In the genomic region with DNA sequence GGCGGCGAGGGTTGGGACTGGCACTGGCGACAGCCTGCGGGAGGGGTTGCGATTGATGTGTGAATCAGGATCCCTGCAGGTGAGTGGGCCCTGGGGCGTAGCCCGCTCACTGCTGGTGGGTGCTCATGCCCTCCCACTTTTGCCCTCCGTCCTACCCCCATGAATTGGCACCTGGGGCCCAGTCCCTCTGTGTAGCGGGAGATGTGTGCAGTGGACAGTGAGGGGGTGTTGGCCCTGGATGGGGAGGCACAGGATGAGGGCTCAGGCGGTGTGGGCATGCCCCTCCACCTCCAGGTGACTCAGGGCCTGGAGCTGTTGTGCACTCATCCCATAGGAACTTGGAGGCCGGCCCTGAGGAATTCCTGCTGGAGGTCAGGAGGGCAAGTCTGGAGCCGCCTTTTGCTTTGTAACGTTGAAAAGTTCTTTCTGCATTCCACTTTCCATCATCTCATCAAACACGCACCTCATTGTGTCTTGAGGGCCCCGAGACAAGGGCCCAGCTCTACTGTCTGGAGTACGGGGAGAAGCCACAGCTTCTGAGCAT, we compare ENCODE assay signal across 11 cellular contexts. TPM values are rescaled to one million over a fixed set of nuclear protein-coding genes. Genes with fewer than 3 reads are reported as not detected.
DNase-seq lines count a peak whose midpoint lies in the region; FAIRE-seq and TF ChIP-seq lines count a peak whose summit lies in the region.
"Had no signal": no experiment of that assay in that cellular context is flagged by ENCODE, and none has a peak within 500 bp of the region (broad histone marks: within the 10 kb centered on the region; RNA-seq: fewer than 3 reads in every experiment).

No MANE protein-coding gene starts in this region.

- no peaks in the 10 kb centered on the region for H3K36me3 Mint-ChIP-seq in activated naive CD4-positive, alpha-beta T cell treated with anti-CD3 and anti-CD28 coated beads for 36 hours (ENCODE audit: low read depth)

- H3K27me3 Mint-ChIP-seq in activated naive CD4-positive, alpha-beta T cell treated with anti-CD3 and anti-CD28 coated beads for 36 hours (ENCODE audit: low read depth) = peaks cover 31% of the 10 kb centered on the region

- 11% methylated on average over 8 of the region's 16 CpGs for WGBS in SK-N-SH (ENCODE audit: low lambda C conversion rate)

- H3K79me2 ChIP-seq in SK-N-SH (ENCODE audit: insufficient read depth) = no peaks in the 10 kb centered on the region

- TF ChIP-seq CTCF in SK-N-SH (IDR thresholded peaks at IDR 0.05) (no peak), fibroblast of the aortic adventitia (IDR thresholded peaks at IDR 0.05; ENCODE audit: insufficient read depth, low read length) (no peak), GM13976 (IDR thresholded peaks at IDR 0.05; ENCODE audit: borderline replicate concordance, control extremely low read depth, extremely low read depth, insufficient read depth, missing control alignments) (no peak)

- intact Hi-C loops in activated naive CD4-positive, alpha-beta T cell treated with anti-CD3 and anti-CD28 coated beads for 36 hours (cut with micrococcal nuclease) = loop anchor here (10.0 kb wide), 1 partner anchor 178 kb away; no protein-coding TSS in a partner anchor

- H3K9me3 Mint-ChIP-seq in activated naive CD4-positive, alpha-beta T cell treated with anti-CD3 and anti-CD28 coated beads for 36 hours = no peaks in the 10 kb centered on the region

- no peak overlapping the region for H2AFZ ChIP-seq in SK-N-SH (ENCODE audit: low read depth)

- no peaks in the 10 kb centered on the region for H3K36me3 ChIP-seq in SK-N-SH (replicated peaks in 1 of 2; ENCODE audit: control insufficient read depth in 1 of 2, insufficient read depth in 2 of 2, low read length in 1 of 2)

- no peak overlapping the region for H3K27ac Mint-ChIP-seq in activated naive CD4-positive, alpha-beta T cell treated with anti-CD3 and anti-CD28 coated beads for 36 hours

- H3K4me1 Mint-ChIP-seq in activated naive CD4-positive, alpha-beta T cell treated with anti-CD3 and anti-CD28 coated beads for 36 hours (ENCODE audit: low read depth) = peaks cover 18% of the 10 kb centered on the region

- peak in 1 of 2 experiments; percentile 81; a peak in 1 of 4 replicates for TF ChIP-seq EP300 in SK-N-SH (IDR thresholded peaks at IDR 0.05; ENCODE audit: borderline replicate concordance in 1 of 2, low read depth in 1 of 2, low read length in 1 of 2)

- no peaks in the 10 kb centered on the region for H3K9me2 ChIP-seq in SK-N-SH

- H3F3A ChIP-seq in SK-N-SH (replicated peaks; ENCODE audit: insufficient read depth) = peaks cover 27% of the 10 kb centered on the region

- peaks cover 40 to 58% of the 10 kb centered on the region in 2 experiments; a peak in 3 of 4 replicates for H3K4me1 ChIP-seq in SK-N-SH (ENCODE audit: control insufficient read depth in 1 of 2, insufficient read depth in 2 of 2, low read depth in 1 of 2, low read length in 1 of 2)

- CTCF ChIA-PET in SK-N-SH (lab: Yijun Ruan, JAX) = interaction anchor here (0.9 to 9.4 kb wide), 7 partner anchors 15 to 235 kb away, joined by 3 to 110 read pairs (median 3); no protein-coding TSS in a partner anchor
- CTCF ChIA-PET in activated naive CD4-positive, alpha-beta T cell treated with anti-CD3 and anti-CD28 coated beads for 36 hours (lab: Charles Lee) = no interaction called here

- POLR2A ChIA-PET in SK-N-SH (lab: Yijun Ruan, JAX) = no interaction called here

- in situ Hi-C loops in GM13976 (cut with MboI; ENCODE audit: low sequenced_read_pairs, unreplicated experiment) = no loop called here

- TF ChIP-seq RAD21 in SK-N-SH (IDR thresholded peaks at IDR 0.05; ENCODE audit: low read length) = no peak

- peak overlapping the region; percentile 77 for H3K4me2 ChIP-seq in SK-N-SH

- no peaks in the 10 kb centered on the region for H3K27me3 ChIP-seq in SK-N-SH (ENCODE audit: insufficient read depth)

- H3K4me3 ChIP-seq in SK-N-SH (ENCODE audit: low read depth in 2 of 2, low read length in 1 of 2) (peak overlapping the region in 1 of 2 experiments; percentile 38; a peak in 1 of 4 replicates), fibroblast of the aortic adventitia (ENCODE audit: low read depth, low read length) (peak overlapping the region; percentile 40)

- no peaks in the 10 kb centered on the region for H3K9me3 ChIP-seq in SK-N-SH

- no peaks in the 10 kb centered on the region for H4K20me1 ChIP-seq in SK-N-SH (ENCODE audit: insufficient read depth)

- peak; percentile 94 for FAIRE-seq in G401.6 (lab: Jason Lieb, UNC)

- no peak overlapping the region for H3K4me3 Mint-ChIP-seq in activated naive CD4-positive, alpha-beta T cell treated with anti-CD3 and anti-CD28 coated beads for 36 hours

- peak overlapping the region; percentile 74 for H3K9ac ChIP-seq in SK-N-SH

- DNase-seq in SK-N-SH (peak; percentile 46), fibroblast of the aortic adventitia (ENCODE audit: low read depth) (peak; percentile 91), renal cortical epithelial cell (ENCODE audit: low read depth) (peak; percentile 90), GM13976 (ENCODE audit: low spot score) (no peak), NCI-H526 treated with DMSO at 0.1 percent for 48 hours (lab: John Stamatoyannopoulos, UW) (no peak), NCI-H1048 (lab: John Stamatoyannopoulos, UW) (no peak)
- no peak for DNase-seq in activated naive CD4-positive, alpha-beta T cell treated with anti-CD3 and anti-CD28 coated beads for 36 hours
- DNase-seq: activated CD4-positive, CD25-positive, alpha-beta regulatory T cell; NCI-H1417 treated with DMSO at 0.1 percent for 48 hours had no signal

- H3K27ac ChIP-seq in SK-N-SH (ENCODE audit: low read depth in 2 of 2, low read length in 1 of 2) = peak overlapping the region; percentile 87 to 96

TF ChIP-seq in SK-N-SH, 30 proteins besides CTCF, POLR2A, EP300 and RAD21 (continues in another document):
- TF ChIP-seq TAF1 (IDR thresholded peaks at IDR 0.05; ENCODE audit: borderline replicate concordance, low read depth, low read length) (no peak), YY1 (IDR thresholded peaks at IDR 0.05; ENCODE audit: low read depth) (no peak), SMC3 (IDR thresholded peaks at IDR 0.05; ENCODE audit: low read depth, low read length) (no peak), JUND (IDR thresholded peaks at IDR 0.05) (peak; percentile 92), NRF1 (IDR thresholded peaks at IDR 0.05; ENCODE audit: low read depth, low read length) (no peak), MEF2A (IDR thresholded peaks at IDR 0.05; ENCODE audit: borderline replicate concordance, low read depth) (no peak; the same call in 1 of the 2 replicates), RCOR1 (IDR thresholded peaks at IDR 0.05; ENCODE audit: low read length) (no peak), SIN3A (IDR thresholded peaks at IDR 0.05; ENCODE audit: borderline replicate concordance, low read depth, low read length) (no peak), FOXM1 (IDR thresholded peaks at IDR 0.05; ENCODE audit: low read depth) (peak; percentile 15; the same call in 1 of the 2 replicates), POLR2AphosphoS5 (IDR thresholded peaks at IDR 0.05; ENCODE audit: low read depth, low read length) (peak; percentile 58; the same call in 1 of the 2 replicates), FOXJ3 (CRISPR knock-in tag; IDR thresholded peaks at IDR 0.05) (no peak), FOSL2 (IDR thresholded peaks at IDR 0.05; ENCODE audit: borderline replicate concordance, low read depth) (peak; percentile 97)
- TF ChIP-seq, protein P1, sequence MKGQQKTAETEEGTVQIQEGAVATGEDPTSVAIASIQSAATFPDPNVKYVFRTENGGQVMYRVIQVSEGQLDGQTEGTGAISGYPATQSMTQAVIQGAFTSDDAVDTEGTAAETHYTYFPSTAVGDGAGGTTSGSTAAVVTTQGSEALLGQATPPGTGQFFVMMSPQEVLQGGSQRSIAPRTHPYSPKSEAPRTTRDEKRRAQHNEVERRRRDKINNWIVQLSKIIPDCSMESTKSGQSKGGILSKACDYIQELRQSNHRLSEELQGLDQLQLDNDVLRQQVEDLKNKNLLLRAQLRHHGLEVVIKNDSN (IDR thresholded peaks at IDR 0.05; ENCODE audit: borderline replicate concordance, low read depth) = no peak

RNA-seq across cellular contexts. Expression of a gene that starts 3.0 kb away (rescaled TPM):
- polyA plus RNA-seq in SK-N-SH (2012; rRNA removed) = 1.2 and 1.7 TPM in 2 replicates
- 0.68 and 1.3 TPM in 2 replicates for polyA plus RNA-seq in SK-N-SH (2012; cell fraction: cytosol; rRNA removed)
- polyA plus RNA-seq in SK-N-SH (2012; cell fraction: nucleus; rRNA removed) = 6.6 and 6.8 TPM in 2 replicates
- total RNA-seq in fibroblast of the aortic adventitia (ENCODE audit: low replicate concordance) (4.8 and 10.8 TPM in 2 replicates), renal cortical epithelial cell (2.1 and 3.9 TPM in 2 replicates)
- not detected for total RNA-seq in activated naive CD4-positive, alpha-beta T cell treated with anti-CD3 and anti-CD28 coated beads for 36 hours

RNA-seq across cellular contexts. Expression of a gene that starts 23.9 kb away (rescaled TPM):
- 0.03 TPM in 1 of 2 replicates, not detected in the other for polyA plus RNA-seq in SK-N-SH (2012; rRNA removed)
- 0.04 and 0.09 TPM in 2 replicates for polyA plus RNA-seq in SK-N-SH (2012; cell fraction: cytosol; rRNA removed)
- polyA plus RNA-seq in SK-N-SH (2012; cell fraction: nucleus; rRNA removed) = 0.07 and 0.25 TPM in 2 replicates
- total RNA-seq in fibroblast of the aortic adventitia (ENCODE audit: low replicate concordance) (0.09 TPM in 1 of 2 replicates, not detected in the other), renal cortical epithelial cell (not detected in 2 replicates)
- not detected for total RNA-seq in activated naive CD4-positive, alpha-beta T cell treated with anti-CD3 and anti-CD28 coated beads for 36 hours

RNA-seq across cellular contexts. Expression of a gene that starts 35.9 kb away (rescaled TPM):
- 0.97 and 3.3 TPM in 2 replicates for polyA plus RNA-seq in SK-N-SH (2012; rRNA removed)
- 0.89 and 3.0 TPM in 2 replicates for polyA plus RNA-seq in SK-N-SH (2012; cell fraction: cytosol; rRNA removed)
- polyA plus RNA-seq in SK-N-SH (2012; cell fraction: nucleus; rRNA removed) = 6.3 and 10.5 TPM in 2 replicates
- total RNA-seq in fibroblast of the aortic adventitia (ENCODE audit: low replicate concordance) = 0.09 TPM in 1 of 2 replicates, not detected in the other
- total RNA-seq in renal cortical epithelial cell = not detected in 2 replicates
- under 1 TPM in 1 of 2 experiments, not detected in 1; 0.67 TPM for total RNA-seq in activated naive CD4-positive, alpha-beta T cell treated with anti-CD3 and anti-CD28 coated beads for 36 hours
- total RNA-seq: dermis microvascular lymphatic vessel endothelial cell had no signal

RNA-seq across cellular contexts. Expression of a gene that starts 37.6 kb away (rescaled TPM):
- 0.20 and 0.63 TPM in 2 replicates for polyA plus RNA-seq in SK-N-SH (2012; rRNA removed)
- polyA plus RNA-seq in SK-N-SH (2012; cell fraction: cytosol; rRNA removed) = 0.15 and 0.47 TPM in 2 replicates
- 3.0 and 4.8 TPM in 2 replicates for polyA plus RNA-seq in SK-N-SH (2012; cell fraction: nucleus; rRNA removed)
- 0.08 TPM in 1 of 2 replicates, not detected in the other for total RNA-seq in fibroblast of the aortic adventitia (ENCODE audit: low replicate concordance)
- total RNA-seq in renal cortical epithelial cell = not detected in 2 replicates
- not detected for total RNA-seq in activated naive CD4-positive, alpha-beta T cell treated with anti-CD3 and anti-CD28 coated beads for 36 hours
- total RNA-seq: dermis microvascular lymphatic vessel endothelial cell had no signal

Comparison
In these comparisons a context has a peak if more than half of its experiments do, and no peak if none do; other contexts are left out.
1. DNase-seq: peak in SK-N-SH (single experiment), fibroblast of the aortic adventitia (single experiment) and renal cortical epithelial cell (single experiment); none in GM13976 (single experiment), activated naive CD4-positive, alpha-beta T cell treated with anti-CD3 and anti-CD28 coated beads for 36 hours (single experiment), NCI-H526 treated with DMSO at 0.1 percent for 48 hours (single experiment) and NCI-H1048 (single experiment).